In the genomic region with DNA sequence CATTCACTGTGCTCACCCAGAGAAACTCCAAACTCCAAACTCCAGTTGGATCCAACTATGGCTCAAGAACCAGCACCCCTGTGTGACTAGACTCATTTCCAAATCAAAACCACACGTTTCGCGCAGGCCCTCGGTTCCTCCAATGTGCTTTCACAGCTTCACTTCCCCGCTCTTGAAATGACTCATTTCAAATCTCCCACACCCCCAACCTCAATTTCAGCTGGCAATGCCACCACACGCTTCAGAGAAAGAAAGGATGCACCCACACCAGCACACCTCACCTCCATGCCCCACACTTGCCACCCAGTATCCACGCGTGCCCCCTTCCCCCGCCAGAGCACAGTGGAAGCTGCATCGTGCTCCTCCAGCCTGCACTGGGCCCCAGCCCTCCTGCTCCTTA, we compare ENCODE assay signal across 1 cellular context.
A peak's percentile ranks its signal among the peaks of the same experiment; 100 is the strongest.
TF ChIP-seq lines count a peak whose summit lies in the region.

No MANE protein-coding gene starts in this region.

TF ChIP-seq in GM12878, 131 proteins besides CTCF, POLR2A, EP300 and RAD21 (continued from another document):
- TF ChIP-seq SRF (IDR thresholded peaks at IDR 0.05; ENCODE audit: low read depth in 2 of 2, low read length in 2 of 2) = no peak
- TF ChIP-seq IRF5 (IDR thresholded peaks at IDR 0.05; ENCODE audit: borderline replicate concordance) = no peak
- TF ChIP-seq GABPA (IDR thresholded peaks at IDR 0.05; ENCODE audit: low read depth) = no peak
- TF ChIP-seq BHLHE40 (IDR thresholded peaks at IDR 0.05; ENCODE audit: borderline replicate concordance in 1 of 2, low read depth in 2 of 2, low read length in 1 of 2) = peak; percentile 30 to 63; a peak in 3 of 4 replicates
- TF ChIP-seq BMI1 (IDR thresholded peaks at IDR 0.05; ENCODE audit: borderline replicate concordance) = no peak
- TF ChIP-seq, protein P1, sequence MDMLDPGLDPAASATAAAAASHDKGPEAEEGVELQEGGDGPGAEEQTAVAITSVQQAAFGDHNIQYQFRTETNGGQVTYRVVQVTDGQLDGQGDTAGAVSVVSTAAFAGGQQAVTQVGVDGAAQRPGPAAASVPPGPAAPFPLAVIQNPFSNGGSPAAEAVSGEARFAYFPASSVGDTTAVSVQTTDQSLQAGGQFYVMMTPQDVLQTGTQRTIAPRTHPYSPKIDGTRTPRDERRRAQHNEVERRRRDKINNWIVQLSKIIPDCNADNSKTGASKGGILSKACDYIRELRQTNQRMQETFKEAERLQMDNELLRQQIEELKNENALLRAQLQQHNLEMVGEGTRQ (IDR thresholded peaks at IDR 0.05; ENCODE audit: borderline replicate concordance, low read depth, low read length) = no peak
- no peak for TF ChIP-seq KDM1A (IDR thresholded peaks at IDR 0.05; ENCODE audit: borderline replicate concordance)
- TF ChIP-seq, protein P2, sequence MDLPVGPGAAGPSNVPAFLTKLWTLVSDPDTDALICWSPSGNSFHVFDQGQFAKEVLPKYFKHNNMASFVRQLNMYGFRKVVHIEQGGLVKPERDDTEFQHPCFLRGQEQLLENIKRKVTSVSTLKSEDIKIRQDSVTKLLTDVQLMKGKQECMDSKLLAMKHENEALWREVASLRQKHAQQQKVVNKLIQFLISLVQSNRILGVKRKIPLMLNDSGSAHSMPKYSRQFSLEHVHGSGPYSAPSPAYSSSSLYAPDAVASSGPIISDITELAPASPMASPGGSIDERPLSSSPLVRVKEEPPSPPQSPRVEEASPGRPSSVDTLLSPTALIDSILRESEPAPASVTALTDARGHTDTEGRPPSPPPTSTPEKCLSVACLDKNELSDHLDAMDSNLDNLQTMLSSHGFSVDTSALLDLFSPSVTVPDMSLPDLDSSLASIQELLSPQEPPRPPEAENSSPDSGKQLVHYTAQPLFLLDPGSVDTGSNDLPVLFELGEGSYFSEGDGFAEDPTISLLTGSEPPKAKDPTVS (IDR thresholded peaks at IDR 0.05; ENCODE audit: low read depth, low read length) = no peak
- peak; percentile 63 for TF ChIP-seq NBN (IDR thresholded peaks at IDR 0.05)
